In the genomic region with DNA sequence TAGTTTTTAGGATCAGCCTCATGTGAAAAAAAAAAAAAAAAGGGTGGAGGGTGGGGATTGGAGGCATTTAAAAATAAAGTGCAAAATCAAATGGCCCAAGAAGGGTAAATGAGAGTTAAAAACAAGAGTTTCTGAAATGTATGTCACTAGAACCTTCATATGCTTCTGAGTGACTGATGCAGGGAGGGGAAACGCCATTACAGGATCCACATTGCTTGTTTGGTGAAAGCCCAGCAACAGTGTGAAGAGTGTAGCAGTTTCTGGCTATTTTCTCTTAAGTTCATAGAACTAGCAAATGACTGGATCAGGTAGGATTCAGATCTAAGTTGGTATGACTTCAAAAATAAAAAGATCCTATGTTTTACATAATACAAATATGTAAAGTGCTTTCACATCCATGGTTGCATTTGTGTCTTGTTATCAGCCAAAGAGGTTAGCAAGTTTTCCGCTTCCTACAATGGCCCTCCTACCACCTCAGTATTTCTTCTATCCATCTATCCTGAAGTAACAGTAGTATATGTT, we compare ENCODE assay signal across 2 cellular contexts.
TF ChIP-seq lines count a peak whose summit lies in the region.

No MANE protein-coding gene starts in this region.

TF ChIP-seq in neural cell, 6 proteins besides CTCF, POLR2A, EP300 and RAD21:
- no peak for TF ChIP-seq MXI1 (conservative IDR thresholded peaks at IDR 0.05; ENCODE audit: poor library complexity, severe bottlenecking)
- TF ChIP-seq TAF1 (IDR thresholded peaks at IDR 0.05; ENCODE audit: low read depth): no peak
- no peak for TF ChIP-seq REST (IDR thresholded peaks at IDR 0.05; ENCODE audit: borderline replicate concordance)
- no peak for TF ChIP-seq SMC3 (conservative IDR thresholded peaks at IDR 0.05; ENCODE audit: poor library complexity)
- TF ChIP-seq EZH2 (IDR thresholded peaks at IDR 0.05; ENCODE audit: borderline replicate concordance, insufficient read depth, low read length, poor library complexity, severe bottlenecking): no peak
- no peak for TF ChIP-seq POLR2AphosphoS5 (IDR thresholded peaks at IDR 0.05)

TF ChIP-seq in SK-N-SH, 30 proteins besides CTCF, POLR2A, EP300 and RAD21:
- TF ChIP-seq MAX (IDR thresholded peaks at IDR 0.05; ENCODE audit: low read depth): no peak
- TF ChIP-seq GATA2 (CRISPR knock-in tag; IDR thresholded peaks at IDR 0.05): no peak
- TF ChIP-seq FOXJ3 (CRISPR knock-in tag; IDR thresholded peaks at IDR 0.05): no peak
- TF ChIP-seq SMC3 (IDR thresholded peaks at IDR 0.05; ENCODE audit: low read depth, low read length): no peak
- TF ChIP-seq REST (IDR thresholded peaks at IDR 0.05; ENCODE audit: low read depth, low read length): no peak
- TF ChIP-seq YY1 (IDR thresholded peaks at IDR 0.05; ENCODE audit: low read depth): no peak
- no peak for TF ChIP-seq FOXM1 (IDR thresholded peaks at IDR 0.05; ENCODE audit: low read depth)
- no peak for TF ChIP-seq MEF2A (IDR thresholded peaks at IDR 0.05; ENCODE audit: borderline replicate concordance, low read depth)
- no peak for TF ChIP-seq FOSL2 (IDR thresholded peaks at IDR 0.05; ENCODE audit: borderline replicate concordance, low read depth)
- TF ChIP-seq, protein P1, sequence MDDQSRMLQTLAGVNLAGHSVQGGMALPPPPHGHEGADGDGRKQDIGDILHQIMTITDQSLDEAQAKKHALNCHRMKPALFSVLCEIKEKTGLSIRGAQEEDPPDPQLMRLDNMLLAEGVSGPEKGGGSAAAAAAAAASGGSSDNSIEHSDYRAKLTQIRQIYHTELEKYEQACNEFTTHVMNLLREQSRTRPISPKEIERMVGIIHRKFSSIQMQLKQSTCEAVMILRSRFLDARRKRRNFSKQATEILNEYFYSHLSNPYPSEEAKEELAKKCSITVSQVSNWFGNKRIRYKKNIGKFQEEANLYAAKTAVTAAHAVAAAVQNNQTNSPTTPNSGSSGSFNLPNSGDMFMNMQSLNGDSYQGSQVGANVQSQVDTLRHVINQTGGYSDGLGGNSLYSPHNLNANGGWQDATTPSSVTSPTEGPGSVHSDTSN (IDR thresholded peaks at IDR 0.05): no peak
- no peak for TF ChIP-seq NFIC (IDR thresholded peaks at IDR 0.05; ENCODE audit: borderline replicate concordance)
- TF ChIP-seq JUND (IDR thresholded peaks at IDR 0.05): no peak
- TF ChIP-seq TEAD4 (IDR thresholded peaks at IDR 0.05; ENCODE audit: borderline replicate concordance, insufficient read depth): no peak
- TF ChIP-seq TCF12 (IDR thresholded peaks at IDR 0.05): no peak
- TF ChIP-seq POLR2AphosphoS5 (IDR thresholded peaks at IDR 0.05; ENCODE audit: low read depth, low read length): no peak
- TF ChIP-seq NRF1 (IDR thresholded peaks at IDR 0.05; ENCODE audit: low read depth, low read length): no peak
- TF ChIP-seq RCOR1 (IDR thresholded peaks at IDR 0.05; ENCODE audit: low read length): no peak
- TF ChIP-seq SIN3A (IDR thresholded peaks at IDR 0.05; ENCODE audit: borderline replicate concordance, low read depth, low read length): no peak
- no peak for TF ChIP-seq MXI1 (IDR thresholded peaks at IDR 0.05; ENCODE audit: low read depth, low read length)
